Comparison of ENCODE assay signal across 12 cellular contexts in genomic region chr16:19698480-19699465, GRCh38. TPM values are rescaled to one million over a fixed set of nuclear protein-coding genes. Genes with fewer than 3 reads are reported as not detected.
DNase-seq lines count a peak whose midpoint lies in the region; ATAC-seq and TF ChIP-seq lines count a peak whose summit lies in the region.
"Had no signal": no experiment of that assay in that cellular context is flagged by ENCODE, and none has a peak within 500 bp of the region (broad histone marks: within the 10 kb centered on the region; RNA-seq: fewer than 3 reads in every experiment).

No MANE protein-coding gene starts in this region.

- peak overlapping the region; percentile 49 for H3K4me3 Mint-ChIP-seq in activated naive CD4-positive, alpha-beta T cell treated with anti-CD3 and anti-CD28 coated beads, Interleukin-2, amount 50 U/mL, for 24 hours

- 88% methylated on average over 17 to 19 of the region's 19 CpGs for WGBS in tibial nerve, 2 donors

- peak overlapping the region; percentile 91 for H3K27ac Mint-ChIP-seq in activated naive CD4-positive, alpha-beta T cell treated with anti-CD3 and anti-CD28 coated beads, Interleukin-2, amount 50 U/mL, for 24 hours

- H3K27ac ChIP-seq in angular gyrus (ENCODE audit: low read depth, low read length) (peak overlapping the region; percentile 78), tibial nerve (peak overlapping the region; percentile 31 to 88 (median 83))

- no peaks in the 10 kb centered on the region for H3K27me3 Mint-ChIP-seq in activated naive CD4-positive, alpha-beta T cell treated with anti-CD3 and anti-CD28 coated beads, Interleukin-2, amount 50 U/mL, for 24 hours

- H3K36me3 ChIP-seq in tibial nerve = peaks cover 0 to 70% (median 0%) of the 10 kb centered on the region in 3 donors

- TF ChIP-seq POLR2A in tibial nerve (IDR thresholded peaks at IDR 0.05) = no peak

- TF ChIP-seq EP300 in tibial nerve (IDR thresholded peaks at IDR 0.05) = peak in 1 of 2 donors; percentile 70

- no peak for TF ChIP-seq CTCF in tibial nerve (IDR thresholded peaks at IDR 0.05)

- no peaks in the 10 kb centered on the region for H3K27me3 ChIP-seq in tibial nerve

- peak; percentile 77 for ATAC-seq in left lobe of liver
- no peak for ATAC-seq in GM19397 (IDR thresholded peaks at IDR 0.05; ENCODE audit: unreplicated experiment)
- ATAC-seq in GM18502 (IDR thresholded peaks at IDR 0.05; ENCODE audit: poor library complexity, unreplicated experiment) = no peak
- ATAC-seq: PC-3 had no signal

- H3K4me3 ChIP-seq in tibial nerve = no peak overlapping the region

- peaks cover 0 to 55% (median 41%) of the 10 kb centered on the region in 4 donors for H3K4me1 ChIP-seq in tibial nerve

- peaks cover 63% of the 10 kb centered on the region for H3K4me1 Mint-ChIP-seq in activated naive CD4-positive, alpha-beta T cell treated with anti-CD3 and anti-CD28 coated beads, Interleukin-2, amount 50 U/mL, for 24 hours

- no peaks in the 10 kb centered on the region for H3K9me3 ChIP-seq in tibial nerve

- no peak for DNase-seq in activated naive CD4-positive, alpha-beta T cell treated with anti-CD3 and anti-CD28 coated beads, Interleukin-2, amount 50 U/mL, for 16 hours
- DNase-seq in left lobe of liver (ENCODE audit: low spot score) = no peak
- DNase-seq in tibial nerve (ENCODE audit: low spot score in 2 of 2) = peak in 1 of 2 donors; percentile 31
- no peak for DNase-seq in NAMALWA (ENCODE audit: low spot score)
- DNase-seq: activated CD8-positive, alpha-beta memory T cell treated with anti-CD3 and anti-CD28 coated beads, Interleukin-2, amount 50 U/mL, for 4 hours; erythroblast; KG1; PC-3 had no signal

- no peaks in the 10 kb centered on the region for H3K9me3 Mint-ChIP-seq in activated naive CD4-positive, alpha-beta T cell treated with anti-CD3 and anti-CD28 coated beads, Interleukin-2, amount 50 U/mL, for 24 hours

- H3K36me3 Mint-ChIP-seq in activated naive CD4-positive, alpha-beta T cell treated with anti-CD3 and anti-CD28 coated beads, Interleukin-2, amount 50 U/mL, for 24 hours = peaks cover 13% of the 10 kb centered on the region

RNA-seq across cellular contexts. Expression of gene KNOP1, which starts 19.3 kb away (rescaled TPM):
- total RNA-seq in left lobe of liver (4.9 TPM), tibial nerve (10 to 100 TPM; 17.3 to 37.2 (median 26.2) TPM)

RNA-seq across cellular contexts. Expression of gene IQCK, which starts 19.3 kb away (rescaled TPM):
- total RNA-seq in left lobe of liver (2.5 TPM), tibial nerve (10 to 100 TPM; 23.1 to 62.7 (median 37.6) TPM)
